In genomic region chr10:33790506-33791283, GRCh38 we compare ENCODE assay signal across 32 cellular contexts.
A peak's percentile ranks its signal among the peaks of the same experiment; 100 is the strongest.
DNase-seq lines count a peak whose midpoint lies in the region; ATAC-seq and TF ChIP-seq lines count a peak whose summit lies in the region.
"Had no signal": no experiment of that assay in that cellular context is flagged by ENCODE, and none has a peak within 500 bp of the region (broad histone marks: within the 10 kb centered on the region; RNA-seq: fewer than 3 reads in every experiment).

No MANE protein-coding gene starts in this region.

- H3K4me3 Mint-ChIP-seq in effector memory CD8-positive, alpha-beta T cell = no peak overlapping the region
- H3K4me3 Mint-ChIP-seq: activated naive CD8-positive, alpha-beta T cell; central memory CD8-positive, alpha-beta T cell; dendritic cell treated with granulocyte-macrophage colony-stimulating factor and Interleukin-4, amounts not matched to agents 40 ng/mL and 50 ng/mL, for 4 days had no signal

- TF ChIP-seq CTCF in A673 (conservative IDR thresholded peaks at IDR 0.05; ENCODE audit: low read depth, low read length) (no peak), HEK293 (tag by site-specific recombination; IDR thresholded peaks at IDR 0.05) (no peak), body of pancreas (IDR thresholded peaks at IDR 0.05) (no peak), esophagus muscularis mucosa (IDR thresholded peaks at IDR 0.05) (no peak)

- H3K27me3 Mint-ChIP-seq in effector memory CD8-positive, alpha-beta T cell = no peaks in the 10 kb centered on the region
- H3K27me3 Mint-ChIP-seq: activated naive CD8-positive, alpha-beta T cell; central memory CD8-positive, alpha-beta T cell; progenitor cell of endocrine pancreas had no signal

- H3K27me3 ChIP-seq in A673 (replicated peaks; ENCODE audit: insufficient read depth, low read depth, low read length, poor library complexity) = no peaks in the 10 kb centered on the region
- H3K27me3 ChIP-seq in body of pancreas = no peaks in the 10 kb centered on the region
- no peaks in the 10 kb centered on the region for H3K27me3 ChIP-seq in esophagus muscularis mucosa
- H3K27me3 ChIP-seq: BLaER1, esophagus squamous epithelium, hepatocyte, sigmoid colon, transverse colon had no signal

- ATAC-seq in body of pancreas (no peak), HG03025 (IDR thresholded peaks at IDR 0.05; ENCODE audit: low FRiP score, unreplicated experiment) (no peak), GM21367 (IDR thresholded peaks at IDR 0.05; ENCODE audit: unreplicated experiment) (no peak)
- ATAC-seq in effector memory CD8-positive, alpha-beta T cell (replicated peaks) = no peak
- ATAC-seq: Panc1 had no signal

- H3K4me3 ChIP-seq in A673 (ENCODE audit: low read depth, low read length, poor library complexity, severe bottlenecking) (no peak overlapping the region), HEK293 (ENCODE audit: low read depth, low read length) (no peak overlapping the region), body of pancreas (no peak overlapping the region), esophagus muscularis mucosa (no peak overlapping the region)
- H3K4me3 ChIP-seq: BLaER1, esophagus squamous epithelium, hepatocyte, sigmoid colon, transverse colon had no signal

- WGBS in body of pancreas, 2 donors = 42 to 48% methylated on average over 13 of the region's 13 CpGs
- 73% methylated on average over 13 of the region's 13 CpGs for WGBS in esophagus muscularis mucosa

- peaks cover 0 to under 1% of the 10 kb centered on the region in 2 donors for H3K9me3 Mint-ChIP-seq in effector memory CD8-positive, alpha-beta T cell
- H3K9me3 Mint-ChIP-seq: central memory CD8-positive, alpha-beta T cell; dendritic cell treated with granulocyte-macrophage colony-stimulating factor and Interleukin-4, amounts not matched to agents 40 ng/mL and 50 ng/mL, for 4 days had no signal

- H3K9me3 ChIP-seq in A673 (ENCODE audit: low read depth, low read length, poor library complexity, severe bottlenecking) (no peaks in the 10 kb centered on the region), HEK293 (ENCODE audit: control insufficient read depth, insufficient read depth, low read depth, low read length) (no peaks in the 10 kb centered on the region), body of pancreas (no peaks in the 10 kb centered on the region), esophagus muscularis mucosa (no peaks in the 10 kb centered on the region)
- H3K9me3 ChIP-seq: BLaER1, esophagus squamous epithelium, sigmoid colon, transverse colon had no signal

- intact Hi-C loops in A673 (cut with micrococcal nuclease; ENCODE audit: unreplicated experiment) (loop anchor here (2.0 kb wide), 1 partner anchor 74 kb away; no protein-coding TSS in a partner anchor), body of pancreas (cut with DNase I) (no loop called here), esophagus muscularis mucosa (cut with DNase I) (no loop called here)

- CTCF ChIA-PET in A673 (lab: Charles Lee) = no interaction called here
- CTCF ChIA-PET in HEK293 (lab: Yijun Ruan, JAX) = interaction anchor here (0.6 kb wide), 2 partner anchors 25 to 501 kb away, joined by 5 to 6 read pairs; no protein-coding TSS in a partner anchor

- no peaks in the 10 kb centered on the region for H3K36me3 Mint-ChIP-seq in effector memory CD8-positive, alpha-beta T cell (ENCODE audit: insufficient read depth)
- H3K36me3 Mint-ChIP-seq: activated naive CD8-positive, alpha-beta T cell had no signal

- H3K4me1 ChIP-seq in A673 (ENCODE audit: insufficient read depth, low read length, poor library complexity, severe bottlenecking) = no peaks in the 10 kb centered on the region
- no peaks in the 10 kb centered on the region for H3K4me1 ChIP-seq in HEK293 (ENCODE audit: control insufficient read depth, insufficient read depth, low read length)
- peaks cover 10% of the 10 kb centered on the region for H3K4me1 ChIP-seq in body of pancreas
- no peaks in the 10 kb centered on the region for H3K4me1 ChIP-seq in esophagus muscularis mucosa
- H3K4me1 ChIP-seq: BLaER1, esophagus squamous epithelium, sigmoid colon, transverse colon had no signal

- TF ChIP-seq POLR2A in body of pancreas (IDR thresholded peaks at IDR 0.05) (no peak), esophagus muscularis mucosa (IDR thresholded peaks at IDR 0.05; ENCODE audit: low read depth) (no peak)

- DNase-seq in A673 (ENCODE audit: low spot score) (peak; percentile 31), body of pancreas (no peak), iris pigment epithelial cell (ENCODE audit: low read depth) (peak; percentile 9), esophagus muscularis mucosa (ENCODE audit: extremely low spot score) (no peak)
- DNase-seq in effector memory CD8-positive, alpha-beta T cell = no peak
- DNase-seq: ACHN; activated CD4-positive, alpha-beta T cell treated with anti-CD3 and anti-CD28 coated beads for 48 hours; activated effector memory CD4-positive, alpha-beta T cell treated with Interleukin-2 at 50 U/mL for 16 hours; activated T-cell treated with anti-CD3 and anti-CD28 coated beads, Interleukin-2, amount 50 U/mL, for 1 hour; DMS 273 treated with DMSO at 0.1 percent for 48 hours; esophagus squamous epithelium; left cardiac atrium; NCI-H1417 treated with DMSO at 0.1 percent for 48 hours; NCI-H2107; NCI-H345; SIG-M5; sigmoid colon; stimulated activated CD4-positive, alpha-beta T cell treated with anti-CD3 and anti-CD28 coated beads, Interleukin-4, amount 100 ng/mL, for 24 hours; SW 1271; T1000; transverse colon; WERI-Rb-1 had no signal

- no peaks in the 10 kb centered on the region for H3K4me1 Mint-ChIP-seq in effector memory CD8-positive, alpha-beta T cell (ENCODE audit: low read depth in 2 of 2)
- H3K4me1 Mint-ChIP-seq: central memory CD8-positive, alpha-beta T cell had no signal

- H3K27ac ChIP-seq in A673 (ENCODE audit: low read depth, low read length, poor library complexity, severe bottlenecking) = no peak overlapping the region
- H3K27ac ChIP-seq in HEK293 (ENCODE audit: extremely low read depth, low read depth, low read length) = no peak overlapping the region
- peak overlapping the region in 3 of 4 donors; percentile 3 to 54 (median 40) for H3K27ac ChIP-seq in body of pancreas
- no peak overlapping the region for H3K27ac ChIP-seq in esophagus muscularis mucosa (replicated peaks in 1 of 4)
- H3K27ac ChIP-seq: BLaER1, esophagus squamous epithelium, hepatocyte, sigmoid colon, transverse colon, WERI-Rb-1 had no signal

- H3K36me3 ChIP-seq in A673 (ENCODE audit: insufficient read depth, low read length, poor library complexity, severe bottlenecking) (no peaks in the 10 kb centered on the region), HEK293 (ENCODE audit: control insufficient read depth in 2 of 2, insufficient read depth in 1 of 2, low read length in 2 of 2) (no peaks in the 10 kb centered on the region), body of pancreas (replicated peaks in 1 of 2; ENCODE audit: insufficient read depth in 1 of 2, low read depth in 2 of 2) (no peaks in the 10 kb centered on the region), esophagus muscularis mucosa (no peaks in the 10 kb centered on the region)
- H3K36me3 ChIP-seq: BLaER1, esophagus squamous epithelium, sigmoid colon, transverse colon, WERI-Rb-1 had no signal

- no peak overlapping the region for H3K27ac Mint-ChIP-seq in effector memory CD8-positive, alpha-beta T cell
- H3K27ac Mint-ChIP-seq: activated naive CD8-positive, alpha-beta T cell; dendritic cell treated with granulocyte-macrophage colony-stimulating factor and Interleukin-4, amounts not matched to agents 40 ng/mL and 50 ng/mL, for 4 days had no signal

- TF ChIP-seq EP300 in esophagus muscularis mucosa (IDR thresholded peaks at IDR 0.05) = no peak

- BruUV-seq in A673 (replicated peaks; lab: Mats Ljungman, UMichigan) = no TSS peak

- POLR2A ChIA-PET in A673 (lab: Charles Lee; ENCODE audit: low non-redundant PET) = no interaction called here
- POLR2A ChIA-PET in HEK293 (lab: Yijun Ruan, JAX) = no interaction called here

TF ChIP-seq in HEK293, 187 proteins besides CTCF, POLR2A, EP300 and RAD21:
- peak; percentile 60 for TF ChIP-seq GLIS1 (tag by site-specific recombination; IDR thresholded peaks at IDR 0.05)
- TF ChIP-seq ZIC2 (tag by site-specific recombination; IDR thresholded peaks at IDR 0.05) = peak; percentile 77
- TF ChIP-seq EGR2 (tag by site-specific recombination; IDR thresholded peaks at IDR 0.05; ENCODE audit: low read depth) = no peak
- no peak for TF ChIP-seq ZNF639 (tag by site-specific recombination; IDR thresholded peaks at IDR 0.05)
- no peak for TF ChIP-seq ZNF600 (tag by site-specific recombination; IDR thresholded peaks at IDR 0.05)

Comparison
In these comparisons a context has a peak if more than half of its experiments do, and no peak if none do; other contexts are left out.
1. DNase-seq: peak in A673 (single experiment) and iris pigment epithelial cell (single experiment); none in body of pancreas (0 of 4), esophagus muscularis mucosa (single experiment) and effector memory CD8-positive, alpha-beta T cell (0 of 3).
2. H3K27ac ChIP-seq: peak in body of pancreas (3 of 4); none in A673 (single experiment), HEK293 (single experiment) and esophagus muscularis mucosa (0 of 4).